Comparison of ENCODE assay signal across 12 cellular contexts in the genomic region with DNA sequence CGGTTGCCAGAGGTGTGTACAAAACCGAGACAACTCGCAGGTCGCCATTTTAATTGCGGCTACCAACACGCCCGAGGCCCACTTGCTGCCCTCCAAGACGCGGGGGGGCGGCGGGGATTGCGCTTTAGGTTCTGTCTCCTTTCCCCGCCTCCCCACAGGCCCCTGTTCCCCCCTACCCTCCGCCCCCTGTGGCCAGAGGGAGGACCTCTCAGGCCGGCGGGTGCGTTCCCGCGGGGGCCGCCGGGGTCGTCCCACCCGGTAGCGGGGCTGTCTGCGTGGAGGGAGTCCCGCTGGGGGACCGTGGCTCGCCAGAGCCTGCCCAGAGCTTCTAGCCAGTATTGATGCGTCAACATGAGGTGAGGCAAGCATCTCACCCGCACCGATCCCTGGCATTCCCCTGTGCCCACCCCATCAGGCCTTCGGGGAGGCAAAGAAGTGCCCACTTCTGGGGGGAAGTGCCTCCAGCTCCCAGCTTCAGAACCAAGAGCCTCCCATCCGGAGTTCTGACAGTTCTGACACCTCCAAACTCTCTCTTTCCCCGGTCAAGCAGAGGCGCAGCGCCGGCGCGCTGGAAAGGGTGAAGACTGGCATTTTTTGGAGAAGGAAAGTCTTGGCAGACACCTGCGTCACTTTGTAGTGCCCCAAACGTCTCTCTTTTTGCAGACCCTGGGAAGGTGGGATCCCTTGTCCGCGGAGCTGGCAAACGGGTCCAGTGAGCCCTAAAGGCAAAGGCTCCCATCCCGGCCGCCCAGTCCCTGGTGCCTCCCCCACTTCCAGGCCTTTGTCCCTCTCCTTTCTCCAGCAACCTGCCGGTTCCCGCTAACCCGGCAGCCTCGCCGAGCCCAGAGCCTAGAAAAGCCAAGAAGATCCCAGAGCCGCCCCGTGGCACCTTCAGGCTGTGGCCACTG. TPM values are rescaled to one million over a fixed set of nuclear protein-coding genes. Genes with fewer than 3 reads are reported as not detected.
A peak's percentile ranks its signal among the peaks of the same experiment; 100 is the strongest.
DNase-seq lines count a peak whose midpoint lies in the region; ATAC-seq and TF ChIP-seq lines count a peak whose summit lies in the region.
"Had no signal": no experiment of that assay in that cellular context is flagged by ENCODE, and none has a peak within 500 bp of the region (broad histone marks: within the 10 kb centered on the region; RNA-seq: fewer than 3 reads in every experiment).

No MANE protein-coding gene starts in this region.

- peak overlapping the region; percentile 65 for H3K4me3 Mint-ChIP-seq in GM23338

- H3F3A ChIP-seq in GM23338 (replicated peaks; ENCODE audit: low read depth), result peaks cover 33% of the 10 kb centered on the region

- H4K20me1 ChIP-seq in GM23338 (replicated peaks; ENCODE audit: insufficient read depth), result no peaks in the 10 kb centered on the region

- peak overlapping the region; percentile 76 for H3K4me3 ChIP-seq in ACC112 (ENCODE audit: low read depth, low read length)
- peak overlapping the region; percentile 71 for H3K4me3 ChIP-seq in GM23338
- H3K4me3 ChIP-seq in ascending aorta, result peak overlapping the region in 1 of 2 donors; percentile 63
- H3K4me3 ChIP-seq: body of pancreas had no signal

- H2AFZ ChIP-seq in ACC112 (ENCODE audit: low read length, unreplicated experiment), result no peak overlapping the region
- peak overlapping the region; percentile 69 for H2AFZ ChIP-seq in GM23338

- H3K4me2 ChIP-seq in GM23338, result peak overlapping the region; percentile 74

- H3K79me2 ChIP-seq in ACC112 (ENCODE audit: control insufficient read depth, insufficient read depth, low read length, unreplicated experiment), result no peaks in the 10 kb centered on the region
- H3K79me2 ChIP-seq in GM23338 (replicated peaks; ENCODE audit: insufficient read depth), result no peaks in the 10 kb centered on the region

- H3K27me3 Mint-ChIP-seq in GM23338 (ENCODE audit: insufficient read depth, low read depth, poor library complexity), result peaks cover 96% of the 10 kb centered on the region

- peaks cover 47% of the 10 kb centered on the region for H3K4me1 Mint-ChIP-seq in GM23338

- H3K36me3 ChIP-seq in ACC112 (ENCODE audit: insufficient read depth, low read length), result no peaks in the 10 kb centered on the region
- H3K36me3 ChIP-seq in GM23338 (ENCODE audit: insufficient read depth), result no peaks in the 10 kb centered on the region
- H3K36me3 ChIP-seq in ascending aorta, result no peaks in the 10 kb centered on the region

- DNase-seq in GM23338 (ENCODE audit: low spot score), result peak; percentile 61
- peak; percentile 82 for DNase-seq in astrocyte of the hippocampus (ENCODE audit: low read depth, low spot score)
- DNase-seq in midbrain (lab: John Stamatoyannopoulos, UW), result peak; percentile 37
- DNase-seq in pons (ENCODE audit: low spot score), result no peak
- DNase-seq in stimulated activated naive CD4-positive, alpha-beta T cell treated with Interleukin-2 at 50 U/mL for 16 hours (lab: John Stamatoyannopoulos, UW), result no peak
- no peak for DNase-seq in ascending aorta (ENCODE audit: low spot score in 2 of 2)
- no peak for DNase-seq in activated effector memory CD4-positive, alpha-beta T cell treated with anti-CD3 and anti-CD28 coated beads, Interleukin-2, amount 50 U/mL, for 16 hours
- DNase-seq: body of pancreas; hippocampal formation; stimulated activated CD4-positive, alpha-beta T cell treated with anti-CD3 and anti-CD28 coated beads, Interleukin-15, amount 100 ng/mL, for 24 hours had no signal

- H3K4me1 ChIP-seq in ACC112 (ENCODE audit: control insufficient read depth, insufficient read depth, low read length, unreplicated experiment), result peaks cover 21% of the 10 kb centered on the region
- H3K4me1 ChIP-seq in GM23338 (ENCODE audit: insufficient read depth), result peaks cover 71% of the 10 kb centered on the region
- H3K4me1 ChIP-seq in ascending aorta, result peaks cover 34 to 78% of the 10 kb centered on the region in 2 donors

- ATAC-seq in GM23338, result no peak
- ATAC-seq: body of pancreas had no signal

- H3K27ac ChIP-seq in ACC112 (ENCODE audit: low read depth, low read length) (no peak overlapping the region), GM23338 (ENCODE audit: low read depth) (no peak overlapping the region), ascending aorta (no peak overlapping the region)
- H3K27ac ChIP-seq: HL-60 had no signal

- H3K27ac Mint-ChIP-seq in GM23338, result no peak overlapping the region

- H3K9me3 Mint-ChIP-seq in GM23338, result peaks cover 14% of the 10 kb centered on the region

- H3K9me3 ChIP-seq in ascending aorta, result no peaks in the 10 kb centered on the region
- H3K9me3 ChIP-seq: body of pancreas had no signal

- no peaks in the 10 kb centered on the region for H3K9me2 ChIP-seq in GM23338 (ENCODE audit: insufficient read depth)

- H3K36me3 Mint-ChIP-seq in GM23338 (ENCODE audit: low read depth), result peaks cover 4% of the 10 kb centered on the region; the same call in 1 of the 3 replicates

- intact Hi-C loops in ascending aorta (cut with DNase I), result loop anchor here (10.0 kb wide), 1 partner anchor 271 kb away; no protein-coding TSS in a partner anchor

- no peak for TF ChIP-seq CTCF in GM23338 (conservative IDR thresholded peaks at IDR 0.05; ENCODE audit: low read depth in 2 of 2)
- no peak for TF ChIP-seq CTCF in ascending aorta (IDR thresholded peaks at IDR 0.05)

- peaks cover 99% of the 10 kb centered on the region for H3K27me3 ChIP-seq in ACC112 (ENCODE audit: insufficient read depth, low read length)
- H3K27me3 ChIP-seq in GM23338 (ENCODE audit: insufficient read depth), result peaks cover 99% of the 10 kb centered on the region
- peaks cover 80% of the 10 kb centered on the region for H3K27me3 ChIP-seq in ascending aorta

TF ChIP-seq in GM23338, 12 proteins besides CTCF, POLR2A, EP300 and RAD21 (continues in another document):
- no peak for TF ChIP-seq JUNB (IDR thresholded peaks at IDR 0.05; ENCODE audit: unreplicated experiment)
- no peak for TF ChIP-seq ZNF462 (CRISPR knock-in tag; IDR thresholded peaks at IDR 0.05)
- no peak for TF ChIP-seq ZNF331 (CRISPR knock-in tag; IDR thresholded peaks at IDR 0.05; ENCODE audit: low read depth)
- TF ChIP-seq ZNF114 (CRISPR knock-in tag; IDR thresholded peaks at IDR 0.05), result no peak

RNA-seq across cellular contexts. Expression of gene PAX6, which starts 3.1 kb away (rescaled TPM):
- 0.17 and 1.0 TPM in 2 replicates for total RNA-seq in GM23338 (2014; rRNA removed; shearing (Covaris generic))
- polyA plus RNA-seq in GM23338 (2016; fragmentation: Nextera tagmentation; extraction: Ambion mirVana), result 0.24 and 0.45 TPM in 2 replicates
- total RNA-seq in ascending aorta, result not detected

Comparison
In these comparisons a context has a peak if more than half of its experiments do, and no peak if none do; other contexts are left out.
1. DNase-seq: peak in GM23338 (single experiment), astrocyte of the hippocampus (single experiment) and midbrain (single experiment); none in pons (single experiment), stimulated activated naive CD4-positive, alpha-beta T cell treated with Interleukin-2 at 50 U/mL for 16 hours (single experiment), ascending aorta (0 of 2) and activated effector memory CD4-positive, alpha-beta T cell treated with anti-CD3 and anti-CD28 coated beads, Interleukin-2, amount 50 U/mL, for 16 hours (single experiment).